In the genomic region with DNA sequence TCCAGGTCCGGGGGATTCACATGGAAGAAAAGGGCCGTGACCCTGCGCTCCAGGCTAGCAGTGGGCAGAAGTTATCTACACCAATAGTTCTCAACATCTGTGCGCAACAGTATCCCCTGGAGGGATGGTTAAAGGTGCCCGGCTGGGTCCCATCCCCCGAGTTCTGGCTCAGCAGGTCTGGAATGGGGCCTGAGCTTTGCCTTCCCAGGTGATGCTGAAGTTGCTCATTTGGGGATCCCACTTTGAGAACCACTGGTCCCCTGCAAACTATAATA, we compare ENCODE assay signal across 14 cellular contexts. TPM values are rescaled to one million over a fixed set of nuclear protein-coding genes. Genes with fewer than 3 reads are reported as not detected.
DNase-seq lines count a peak whose midpoint lies in the region; ATAC-seq and TF ChIP-seq lines count a peak whose summit lies in the region.
"Had no signal": no experiment of that assay in that cellular context is flagged by ENCODE, and none has a peak within 500 bp of the region (broad histone marks: within the 10 kb centered on the region; RNA-seq: fewer than 3 reads in every experiment).

No MANE protein-coding gene starts in this region.

- H3K27me3 Mint-ChIP-seq in MCF 10A (ENCODE audit: insufficient read depth, unreplicated experiment), result no peaks in the 10 kb centered on the region
- peaks cover 7% of the 10 kb centered on the region for H3K27me3 Mint-ChIP-seq in glutamatergic neuron (ENCODE audit: unreplicated experiment)

- no peaks in the 10 kb centered on the region for H3K9me3 ChIP-seq in breast epithelium
- H3K9me3 ChIP-seq: esophagus squamous epithelium had no signal

- ATAC-seq in GM19463 (IDR thresholded peaks at IDR 0.05; ENCODE audit: unreplicated experiment), result no peak

- H3K4me1 Mint-ChIP-seq in MCF 10A (ENCODE audit: insufficient read depth, unreplicated experiment), result peaks cover 9% of the 10 kb centered on the region
- H3K4me1 Mint-ChIP-seq in glutamatergic neuron (ENCODE audit: low read depth, unreplicated experiment), result peaks cover 42% of the 10 kb centered on the region

- H3K36me3 Mint-ChIP-seq in MCF 10A (ENCODE audit: insufficient read depth, unreplicated experiment) (peaks cover 11% of the 10 kb centered on the region), glutamatergic neuron (ENCODE audit: unreplicated experiment) (no peaks in the 10 kb centered on the region)

- no peak overlapping the region for H3K4me3 ChIP-seq in breast epithelium
- H3K4me3 ChIP-seq: esophagus squamous epithelium had no signal

- DNase-seq in breast epithelium (ENCODE audit: low spot score in 2 of 2), result no peak
- DNase-seq in MCF 10A (ENCODE audit: unreplicated experiment), result no peak
- no peak for DNase-seq in RWPE1 (ENCODE audit: low spot score)
- DNase-seq in glutamatergic neuron, result no peak
- no peak for DNase-seq in GM03348 (ENCODE audit: low spot score)
- no peak for DNase-seq in globus pallidus (ENCODE audit: low spot score)
- DNase-seq: activated CD4-positive, CD25-positive, alpha-beta regulatory T cell treated with anti-CD3 and anti-CD28 coated beads, Interleukin-2, amount 50 U/mL, for 72 hours; AML-193; cerebellar nuclear complex; esophagus squamous epithelium; GDM1; IMR-90 had no signal

- TF ChIP-seq CTCF in breast epithelium (IDR thresholded peaks at IDR 0.05), result no peak
- no peak for TF ChIP-seq CTCF in MCF 10A (IDR thresholded peaks at IDR 0.05; ENCODE audit: unreplicated experiment)
- TF ChIP-seq CTCF in RWPE1 (conservative IDR thresholded peaks at IDR 0.05; ENCODE audit: low read depth), result no peak
- TF ChIP-seq CTCF in glutamatergic neuron (IDR thresholded peaks at IDR 0.05; ENCODE audit: partially characterized antibody, unreplicated experiment), result no peak

- CTCF ChIA-PET in MCF 10A (lab: Yijun Ruan, JAX), result interaction anchor here (0.6 kb wide), 1 partner anchor 113 kb away, joined by 4 read pairs; no protein-coding TSS in a partner anchor
- CTCF ChIA-PET in RWPE1 (lab: Yijun Ruan, JAX), result no interaction called here

- TF ChIP-seq POLR2A in breast epithelium (IDR thresholded peaks at IDR 0.05), result no peak

- no peaks in the 10 kb centered on the region for H3K36me3 ChIP-seq in breast epithelium

- no TSS peak for BruUV-seq in MCF 10A (replicated peaks; lab: Mats Ljungman, UMichigan)

- peak overlapping the region; percentile 62 to 68 for H3K27ac ChIP-seq in breast epithelium
- peak overlapping the region; percentile 75 for H3K27ac ChIP-seq in RWPE1
- H3K27ac ChIP-seq in temporal lobe (ENCODE audit: low read depth, low read length), result peak overlapping the region; percentile 55

- intact Hi-C loops in breast epithelium (cut with DNase I; ENCODE audit: low total_unique reads), result no loop called here
- intact Hi-C loops in MCF 10A (cut with micrococcal nuclease), result no loop called here

- H3K27ac Mint-ChIP-seq in MCF 10A (ENCODE audit: low read depth, unreplicated experiment) (no peak overlapping the region), glutamatergic neuron (ENCODE audit: unreplicated experiment) (peak overlapping the region; percentile 81)

- H3K4me1 ChIP-seq in breast epithelium, result peaks cover 16 to 34% of the 10 kb centered on the region in 2 donors

- POLR2A ChIA-PET in MCF 10A (lab: Yijun Ruan, JAX) (interaction anchor here (0.5 to 1.3 kb wide), 2 partner anchors 8 to 461 kb away, joined by 3 read pairs; no protein-coding TSS in a partner anchor), RWPE1 (lab: Yijun Ruan, JAX; ENCODE audit: low non-redundant PET) (no interaction called here)

- H3K4me3 Mint-ChIP-seq in MCF 10A (ENCODE audit: unreplicated experiment), result no peak overlapping the region
- no peak overlapping the region for H3K4me3 Mint-ChIP-seq in glutamatergic neuron (ENCODE audit: unreplicated experiment)

- no peaks in the 10 kb centered on the region for H3K9me3 Mint-ChIP-seq in MCF 10A (ENCODE audit: unreplicated experiment)
- H3K9me3 Mint-ChIP-seq in glutamatergic neuron (ENCODE audit: unreplicated experiment), result peaks cover 8% of the 10 kb centered on the region

- H3K27me3 ChIP-seq in breast epithelium, result no peaks in the 10 kb centered on the region
- H3K27me3 ChIP-seq: esophagus squamous epithelium had no signal

RNA-seq across cellular contexts. Expression of a gene that starts 31.1 kb away (rescaled TPM):
- total RNA-seq in breast epithelium (10 to 100 TPM in 2 of 3 donors, 1 to 10 TPM in 1; 8.2 to 21.7 (median 20.0) TPM), MCF 10A (2022) (8.0 and 11.5 TPM in 2 replicates), glutamatergic neuron (ENCODE audit: unreplicated experiment) (175 TPM), temporal lobe (39.8 TPM)
